ENCODE assay signal across 8 cellular contexts in the genomic region with DNA sequence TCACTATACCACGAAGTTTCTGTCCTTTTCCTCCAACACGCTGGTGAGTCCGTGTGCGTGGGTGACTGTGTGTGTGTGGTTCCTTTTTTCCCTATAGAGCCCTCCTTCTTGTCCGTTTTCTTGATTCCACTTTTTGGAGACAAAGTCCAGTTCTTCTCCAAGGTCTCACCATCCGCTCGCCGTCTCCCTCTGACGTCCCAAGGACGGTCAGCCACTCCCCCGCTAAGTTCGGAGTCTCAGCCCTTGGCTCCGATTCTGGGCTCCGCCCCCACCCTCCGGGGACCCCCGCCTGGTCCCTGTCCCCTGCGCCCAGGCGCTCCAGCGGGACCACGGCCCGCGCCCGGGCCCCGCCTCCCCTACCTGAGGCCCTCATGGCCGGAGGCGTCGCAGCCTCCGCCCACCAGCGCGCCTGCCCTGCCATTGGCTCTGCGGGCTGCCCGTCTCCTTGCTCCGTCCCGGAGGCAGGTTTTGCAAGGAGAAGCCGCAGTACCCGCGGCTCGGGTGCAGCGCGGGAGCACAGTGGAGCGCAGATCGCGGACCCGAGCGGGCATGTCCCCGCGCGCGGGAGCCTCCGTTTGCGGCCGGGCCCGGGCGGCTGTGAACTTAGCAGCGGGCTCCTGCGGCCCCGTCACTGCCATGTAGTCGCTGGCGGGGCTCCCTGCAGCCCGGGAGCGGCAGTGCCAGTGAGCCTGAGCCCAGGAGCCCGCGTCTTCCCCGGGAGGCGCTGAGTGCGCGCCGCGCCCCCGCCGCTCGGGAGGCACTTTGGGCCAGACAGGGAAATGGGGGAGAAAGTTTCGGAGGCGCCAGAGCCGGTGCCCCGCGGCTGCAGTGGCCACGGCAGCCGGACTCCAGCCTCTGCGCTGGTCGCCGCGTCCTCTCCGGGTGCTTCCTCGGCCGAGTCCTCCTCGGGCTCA. TPM values are rescaled to one million over a fixed set of nuclear protein-coding genes. Genes with fewer than 3 reads are reported as not detected.
DNase-seq lines count a peak whose midpoint lies in the region; ATAC-seq lines count a peak whose summit lies in the region.

A gene (plus strand): TSS at position 517 of the 914 bp plus-strand sequence. CDS start 263 bp downstream, at position 780.

- H3K27ac ChIP-seq in BLaER1 treated with 17β-estradiol and CSF1 and Interleukin-3, amounts not matched to agents 10 nM and 100 nM, result 0 out of 22 replicates have a peak within 1 kb of the TSS, but pooled peaks of 4 of the 11 experiments have one; percentile 5 to 10 (median 8)

- H4K20me1 ChIP-seq in BLaER1 treated with 17β-estradiol and CSF1 and Interleukin-3, amounts not matched to agents 10 nM and 100 nM, result peaks cover 0 to 11% (median 0%) of the 10 kb centered on the region in 11 experiments; a peak in 3 of 22 replicates

- DNase-seq in NCI-H460 (ENCODE audit: extremely low read depth, low read depth) (peak; percentile 75), lung microvascular endothelial cell (ENCODE audit: low read depth in 2 of 2) (peak; percentile 79 to 86)
- DNase-seq in activated CD4-positive, alpha-beta T cell treated with anti-CD3 and anti-CD28 coated beads, Interleukin-2, amount 50 U/mL, for 48 hours, result peak; percentile 76 to 80
- DNase-seq in stimulated activated CD4-positive, alpha-beta T cell treated with anti-CD3 and anti-CD28 coated beads, Interleukin-4, amount 100 ng/mL, for 48 hours (ENCODE audit: low read depth in 2 of 2), result peak; percentile 64 to 68

- peak; percentile 99 for ATAC-seq in GM19328 (IDR thresholded peaks at IDR 0.05; ENCODE audit: unreplicated experiment)
- ATAC-seq in HG03442 (IDR thresholded peaks at IDR 0.05; ENCODE audit: unreplicated experiment), result peak; percentile 98

- peaks cover 60 to 79% (median 74%) of the 10 kb centered on the region in 11 experiments for H3K27me3 ChIP-seq in BLaER1 treated with 17β-estradiol and CSF1 and Interleukin-3, amounts not matched to agents 10 nM and 100 nM
- no peaks in the 10 kb centered on the region for H3K27me3 ChIP-seq in endocrine pancreas (ENCODE audit: control insufficient read depth, insufficient read depth, low read length)

- no peaks in the 10 kb centered on the region for H3K9me3 ChIP-seq in BLaER1 treated with 17β-estradiol and CSF1 and Interleukin-3, amounts not matched to agents 10 nM and 100 nM (replicated peaks in 1 of 11)
- H3K9me3 ChIP-seq in endocrine pancreas (ENCODE audit: control insufficient read depth, low read length), result no peaks in the 10 kb centered on the region

- H3K4me2 ChIP-seq in BLaER1 treated with 17β-estradiol and CSF1 and Interleukin-3, amounts not matched to agents 10 nM and 100 nM, result peak within 1 kb of the TSS; percentile 90 to 100 (median 99)

- H3K4me1 ChIP-seq in BLaER1 treated with 17β-estradiol and CSF1 and Interleukin-3, amounts not matched to agents 10 nM and 100 nM, result peaks cover 0 to 34% (median 15%) of the 10 kb centered on the region in 10 experiments; a peak in 15 of 20 replicates
- no peaks in the 10 kb centered on the region for H3K4me1 ChIP-seq in endocrine pancreas (ENCODE audit: control insufficient read depth, insufficient read depth, low read length)

- peak within 1 kb of the TSS; percentile 53 to 79 (median 71); a peak in 21 of 22 replicates for H3K9ac ChIP-seq in BLaER1 treated with 17β-estradiol and CSF1 and Interleukin-3, amounts not matched to agents 10 nM and 100 nM
- peak within 1 kb of the TSS; percentile 47 for H3K9ac ChIP-seq in endocrine pancreas (ENCODE audit: control insufficient read depth, insufficient read depth, low read length)

- peak within 1 kb of the TSS; percentile 71 to 78 (median 76) for H3K4me3 ChIP-seq in BLaER1 treated with 17β-estradiol and CSF1 and Interleukin-3, amounts not matched to agents 10 nM and 100 nM
- H3K4me3 ChIP-seq in endocrine pancreas (ENCODE audit: control insufficient read depth, insufficient read depth, low read length), result peak within 1 kb of the TSS; percentile 62

- H3K36me3 ChIP-seq in BLaER1 treated with 17β-estradiol and CSF1 and Interleukin-3, amounts not matched to agents 10 nM and 100 nM, result no peaks in the 10 kb centered on the region
- H3K36me3 ChIP-seq in endocrine pancreas (ENCODE audit: control insufficient read depth, insufficient read depth, low read length), result no peaks in the 10 kb centered on the region

RNA-seq across cellular contexts. Expression of the gene that starts here (rescaled TPM):
- 0.69 and 1.5 TPM in 2 replicates for total RNA-seq in NCI-H460 (2014; rRNA removed; shearing (Covaris generic))
- polyA plus RNA-seq in NCI-H460 (2014; cell fraction: nucleus; rRNA removed), result 0.19 and 0.38 TPM in 2 replicates
- 16.3 and 26.8 TPM in 2 replicates for total RNA-seq in lung microvascular endothelial cell
